Comparison of ENCODE assay signal across 1 cellular context in genomic region chr16:15928261-15929104, GRCh38.
TF ChIP-seq lines count a peak whose summit lies in the region.

No MANE protein-coding gene starts in this region.

TF ChIP-seq in HepG2, 621 proteins besides CTCF, POLR2A, EP300 and RAD21 (continued from another document and continues in another):
- TF ChIP-seq MAX (IDR thresholded peaks at IDR 0.05) (no peak), ZNF317 (CRISPR knock-in tag; IDR thresholded peaks at IDR 0.05) (peak; percentile 60; the same call in 1 of the 2 replicates), ZUFSP (CRISPR knock-in tag; IDR thresholded peaks at IDR 0.05; ENCODE audit: borderline replicate concordance) (no peak), CEBPB (IDR thresholded peaks at IDR 0.05; ENCODE audit: borderline replicate concordance, low read depth, low read length) (peak; percentile 96), ZFP36 (IDR thresholded peaks at IDR 0.05; ENCODE audit: borderline replicate concordance, low read depth, low read length, partially characterized antibody) (no peak), PRDM4 (CRISPR knock-in tag; IDR thresholded peaks at IDR 0.05; ENCODE audit: borderline replicate concordance) (no peak), IRF1 (CRISPR knock-in tag; IDR thresholded peaks at IDR 0.05; ENCODE audit: low read depth) (no peak), CBX2 (IDR thresholded peaks at IDR 0.05; ENCODE audit: low read depth, low read length) (no peak), CBX2 (CRISPR knock-in tag; IDR thresholded peaks at IDR 0.05; ENCODE audit: low read depth) (0 out of 2 replicates have a peak, but pooled peaks have one; percentile 14), FOSL2 (CRISPR knock-in tag; IDR thresholded peaks at IDR 0.05) (peak; percentile 52; the same call in 1 of the 2 replicates), ZNF280D (CRISPR knock-in tag; IDR thresholded peaks at IDR 0.05) (peak; percentile 90), ZNF547 (CRISPR knock-in tag; IDR thresholded peaks at IDR 0.05) (0 out of 2 replicates have a peak, but pooled peaks have one; percentile 52), GTF2F1 (IDR thresholded peaks at IDR 0.05; ENCODE audit: low read length) (no peak), ZNF138 (CRISPR knock-in tag; IDR thresholded peaks at IDR 0.05; ENCODE audit: low read depth) (no peak), ZMYM2 (CRISPR knock-in tag; IDR thresholded peaks at IDR 0.05) (peak; percentile 82), HNRNPL (IDR thresholded peaks at IDR 0.05; ENCODE audit: low read depth, low read length) (no peak), MED8 (CRISPR knock-in tag; IDR thresholded peaks at IDR 0.05; ENCODE audit: insufficient replicate concordance) (no peak), ZNF740 (CRISPR knock-in tag; IDR thresholded peaks at IDR 0.05) (no peak), HOXA5 (CRISPR knock-in tag; IDR thresholded peaks at IDR 0.05) (peak; percentile 18; the same call in 1 of the 2 replicates), HNRNPLL (IDR thresholded peaks at IDR 0.05; ENCODE audit: low read depth, low read length, poor library complexity, severe bottlenecking) (peak; percentile 37), SIN3B (IDR thresholded peaks at IDR 0.05; ENCODE audit: low read length) (no peak), ZNF143 (CRISPR knock-in tag; IDR thresholded peaks at IDR 0.05) (no peak), DDIT3 (CRISPR knock-in tag; IDR thresholded peaks at IDR 0.05) (no peak), MIXL1 (CRISPR knock-in tag; IDR thresholded peaks at IDR 0.05) (peak; percentile 54), POGZ (CRISPR knock-in tag; IDR thresholded peaks at IDR 0.05) (peak; percentile 49), ZNF737 (CRISPR knock-in tag; IDR thresholded peaks at IDR 0.05; ENCODE audit: borderline replicate concordance) (no peak), SRY (CRISPR knock-in tag; IDR thresholded peaks at IDR 0.05) (0 out of 2 replicates have a peak, but pooled peaks have one; percentile 21), ZBTB10 (CRISPR knock-in tag; IDR thresholded peaks at IDR 0.05; ENCODE audit: borderline replicate concordance) (no peak), FOXO1 (CRISPR knock-in tag; IDR thresholded peaks at IDR 0.05) (peak; percentile 52; the same call in 1 of the 2 replicates), ZNF232 (CRISPR knock-in tag; IDR thresholded peaks at IDR 0.05; ENCODE audit: borderline replicate concordance) (no peak), ELF1 (CRISPR knock-in tag; IDR thresholded peaks at IDR 0.05) (no peak; the same call in 1 of the 2 replicates), ZNF224 (CRISPR knock-in tag; IDR thresholded peaks at IDR 0.05) (0 out of 2 replicates have a peak, but pooled peaks have one; percentile 49), DMTF1 (CRISPR knock-in tag; IDR thresholded peaks at IDR 0.05) (no peak), SNRNP70 (IDR thresholded peaks at IDR 0.05; ENCODE audit: low read depth, low read length) (no peak), ZNF83 (CRISPR knock-in tag; IDR thresholded peaks at IDR 0.05; ENCODE audit: borderline replicate concordance) (no peak), NR2C2 (CRISPR knock-in tag; IDR thresholded peaks at IDR 0.05; ENCODE audit: borderline replicate concordance) (no peak), SKI (IDR thresholded peaks at IDR 0.05; ENCODE audit: partially characterized antibody) (peak; percentile 32), ZNF3 (CRISPR knock-in tag; IDR thresholded peaks at IDR 0.05) (no peak), FOXJ3 (CRISPR knock-in tag; IDR thresholded peaks at IDR 0.05; ENCODE audit: borderline replicate concordance) (no peak), CENPX (CRISPR knock-in tag; IDR thresholded peaks at IDR 0.05) (no peak), TBX3 (IDR thresholded peaks at IDR 0.05; ENCODE audit: borderline replicate concordance) (no peak), CEBPG (CRISPR knock-in tag; IDR thresholded peaks at IDR 0.05) (peak; percentile 97), ZNF550 (CRISPR knock-in tag; IDR thresholded peaks at IDR 0.05; ENCODE audit: borderline replicate concordance) (no peak), ZNF34 (CRISPR knock-in tag; IDR thresholded peaks at IDR 0.05; ENCODE audit: borderline replicate concordance) (no peak), ARID2 (CRISPR knock-in tag; IDR thresholded peaks at IDR 0.05; ENCODE audit: borderline replicate concordance) (no peak), ISX (CRISPR knock-in tag; conservative IDR thresholded peaks at IDR 0.05) (no peak), SRSF4 (IDR thresholded peaks at IDR 0.05; ENCODE audit: low read depth, low read length, poor library complexity, severe bottlenecking) (no peak)
- TF ChIP-seq, protein P1, sequence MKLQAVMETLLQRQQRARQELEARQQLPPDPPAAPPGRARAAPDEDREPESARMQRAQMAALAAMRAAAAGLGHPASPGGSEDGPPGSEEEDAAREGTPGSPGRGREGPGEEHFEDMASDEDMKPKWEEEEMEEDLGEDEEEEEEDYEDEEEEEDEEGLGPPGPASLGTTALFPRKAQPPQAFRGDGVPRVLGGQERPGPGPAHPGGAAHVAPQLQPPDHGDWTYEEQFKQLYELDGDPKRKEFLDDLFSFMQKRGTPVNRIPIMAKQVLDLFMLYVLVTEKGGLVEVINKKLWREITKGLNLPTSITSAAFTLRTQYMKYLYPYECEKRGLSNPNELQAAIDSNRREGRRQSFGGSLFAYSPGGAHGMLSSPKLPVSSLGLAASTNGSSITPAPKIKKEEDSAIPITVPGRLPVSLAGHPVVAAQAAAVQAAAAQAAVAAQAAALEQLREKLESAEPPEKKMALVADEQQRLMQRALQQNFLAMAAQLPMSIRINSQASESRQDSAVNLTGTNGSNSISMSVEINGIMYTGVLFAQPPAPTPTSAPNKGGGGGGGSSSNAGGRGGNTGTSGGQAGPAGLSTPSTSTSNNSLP (IDR thresholded peaks at IDR 0.05; ENCODE audit: low read depth, low read length) = 0 out of 2 replicates have a peak, but pooled peaks have one; percentile 51
- TF ChIP-seq, protein P2, sequence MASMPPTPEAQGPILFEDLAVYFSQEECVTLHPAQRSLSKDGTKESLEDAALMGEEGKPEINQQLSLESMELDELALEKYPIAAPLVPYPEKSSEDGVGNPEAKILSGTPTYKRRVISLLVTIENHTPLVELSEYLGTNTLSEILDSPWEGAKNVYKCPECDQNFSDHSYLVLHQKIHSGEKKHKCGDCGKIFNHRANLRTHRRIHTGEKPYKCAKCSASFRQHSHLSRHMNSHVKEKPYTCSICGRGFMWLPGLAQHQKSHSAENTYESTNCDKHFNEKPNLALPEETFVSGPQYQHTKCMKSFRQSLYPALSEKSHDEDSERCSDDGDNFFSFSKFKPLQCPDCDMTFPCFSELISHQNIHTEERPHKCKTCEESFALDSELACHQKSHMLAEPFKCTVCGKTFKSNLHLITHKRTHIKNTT (CRISPR knock-in tag; IDR thresholded peaks at IDR 0.05) = no peak
